In genomic region chrX:86407371-86407770, GRCh38 we compare ENCODE assay signal across 7 cellular contexts.
"Had no signal": no experiment of that assay in that cellular context is flagged by ENCODE, and none has a peak within 500 bp of the region (broad histone marks: within the 10 kb centered on the region; RNA-seq: fewer than 3 reads in every experiment).

No MANE protein-coding gene starts in this region.

- H3K27me3 Mint-ChIP-seq: IgD-negative memory B cell had no signal

- DNase-seq: IMR-90, KBM-7, KG1 had no signal

- H3K36me3 Mint-ChIP-seq: IgD-negative memory B cell had no signal

- H3K4me3 Mint-ChIP-seq: IgD-negative memory B cell had no signal

- H3K4me3 ChIP-seq: K562 had no signal

- H3K27ac ChIP-seq: HL-60, KMS-11 had no signal

- H3K27ac Mint-ChIP-seq: IgD-negative memory B cell had no signal
